Comparison of ENCODE assay signal across 9 cellular contexts in the genomic region with DNA sequence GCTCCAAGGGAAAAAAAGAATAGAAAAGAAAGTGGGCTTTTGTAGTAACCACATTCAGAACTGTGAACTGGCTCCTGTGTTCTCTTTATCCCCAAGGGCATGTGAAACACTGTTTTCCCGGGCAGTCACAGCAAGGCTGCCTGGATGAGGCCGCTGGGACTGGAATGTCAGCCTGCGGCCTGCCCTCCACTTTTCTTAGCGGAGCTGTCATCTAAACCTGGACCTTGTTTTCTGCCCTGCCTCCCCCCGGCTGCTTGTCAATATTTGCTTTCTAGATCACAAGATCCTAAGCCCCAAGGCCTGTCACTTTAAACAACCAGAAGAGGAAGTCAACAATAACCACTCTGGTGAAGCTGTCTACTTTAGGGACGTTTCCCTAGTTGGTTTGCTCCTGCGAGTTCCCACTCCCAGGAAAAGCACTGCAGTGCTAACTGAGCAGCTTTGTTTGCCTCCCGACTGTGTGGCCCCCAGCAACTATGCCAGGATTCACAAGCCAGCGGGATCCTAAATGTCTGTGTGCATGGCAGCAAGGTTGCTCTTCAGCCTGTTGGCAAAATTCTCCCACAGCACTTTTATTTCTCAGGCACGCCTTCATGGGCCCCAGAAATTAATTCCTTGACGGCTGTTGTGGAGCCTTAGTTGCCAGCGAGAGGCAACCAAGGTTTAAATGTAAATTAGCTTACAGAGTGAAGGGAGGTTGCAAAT. TPM values are rescaled to one million over a fixed set of nuclear protein-coding genes. Genes with fewer than 3 reads are reported as not detected.
DNase-seq lines count a peak whose midpoint lies in the region; ATAC-seq and TF ChIP-seq lines count a peak whose summit lies in the region.
"Had no signal": no experiment of that assay in that cellular context is flagged by ENCODE, and none has a peak within 500 bp of the region (broad histone marks: within the 10 kb centered on the region; RNA-seq: fewer than 3 reads in every experiment).

No MANE protein-coding gene starts in this region.

- peak overlapping the region; percentile 82 to 89 for H3K27ac ChIP-seq in breast epithelium
- H3K27ac ChIP-seq in liver (ENCODE audit: low read depth in 1 of 2, low read length in 2 of 2): peak overlapping the region; percentile 83 to 93
- H3K27ac ChIP-seq in thyroid gland: peak overlapping the region; percentile 2 to 37 (median 28)

- ATAC-seq in GM19351 (IDR thresholded peaks at IDR 0.05; ENCODE audit: unreplicated experiment): no peak
- no peak for ATAC-seq in GM21528 (IDR thresholded peaks at IDR 0.05; ENCODE audit: low FRiP score, unreplicated experiment)

- peak; percentile 23 for DNase-seq in DMS 273 (lab: John Stamatoyannopoulos, UW; ENCODE audit: unreplicated experiment)
- no peak for DNase-seq in DMS 273 treated with DMSO at 0.1 percent for 48 hours (lab: John Stamatoyannopoulos, UW)
- peak; percentile 60 to 80 for DNase-seq in breast epithelium (ENCODE audit: low spot score in 2 of 2)
- peak; percentile 17 to 47 for DNase-seq in thyroid gland
- no peak for DNase-seq in activated effector memory CD4-positive, alpha-beta T cell treated with Interleukin-2 at 50 U/mL for 16 hours
- DNase-seq: 8988T had no signal

- H3K4me3 ChIP-seq in breast epithelium (peak overlapping the region in 2 of 3 donors; percentile 8 to 15), liver (ENCODE audit: low read depth in 1 of 3, low read length in 3 of 3) (peak overlapping the region in 1 of 3 donors; percentile 4), thyroid gland (replicated peaks in 1 of 3) (no peak overlapping the region)

- TF ChIP-seq RAD21 in liver (IDR thresholded peaks at IDR 0.05): peak; percentile 60 to 65

- TF ChIP-seq CTCF in breast epithelium (IDR thresholded peaks at IDR 0.05) (no peak), liver (IDR thresholded peaks at IDR 0.05; ENCODE audit: low read depth, low read length, missing input control) (no peak), thyroid gland (IDR thresholded peaks at IDR 0.05) (no peak)

- H3K27me3 ChIP-seq in breast epithelium: no peaks in the 10 kb centered on the region
- no peaks in the 10 kb centered on the region for H3K27me3 ChIP-seq in liver (ENCODE audit: control insufficient read depth in 4 of 4, insufficient read depth in 4 of 4, low read length in 3 of 4)
- no peaks in the 10 kb centered on the region for H3K27me3 ChIP-seq in thyroid gland

- TF ChIP-seq POLR2A in breast epithelium (IDR thresholded peaks at IDR 0.05) (no peak), thyroid gland (IDR thresholded peaks at IDR 0.05) (no peak)

- intact Hi-C loops in breast epithelium (cut with DNase I; ENCODE audit: low total_unique reads) (no loop called here), thyroid gland (cut with DNase I) (no loop called here)

- no peaks in the 10 kb centered on the region for H3K9me3 ChIP-seq in breast epithelium
- H3K9me3 ChIP-seq in liver (ENCODE audit: control insufficient read depth in 4 of 4, low read length in 3 of 4): no peaks in the 10 kb centered on the region
- no peaks in the 10 kb centered on the region for H3K9me3 ChIP-seq in thyroid gland

- H3K9ac ChIP-seq in liver (ENCODE audit: low read depth in 1 of 2, low read length in 2 of 2): peak overlapping the region; percentile 40 to 69

- WGBS in liver: 17% methylated on average over 12 of the region's 12 CpGs
- WGBS in thyroid gland, 2 donors: 51 to 56% methylated on average over 12 of the region's 12 CpGs

- H3K4me1 ChIP-seq in breast epithelium: peaks cover 0 to 17% of the 10 kb centered on the region in 2 donors
- H3K4me1 ChIP-seq in liver (ENCODE audit: control insufficient read depth in 4 of 4, insufficient read depth in 4 of 4, low read length in 3 of 4): peaks cover 2 to 20% (median 7%) of the 10 kb centered on the region in 4 donors
- peaks cover 6 to 23% of the 10 kb centered on the region in 2 donors for H3K4me1 ChIP-seq in thyroid gland

- no peaks in the 10 kb centered on the region for H3K36me3 ChIP-seq in breast epithelium
- no peaks in the 10 kb centered on the region for H3K36me3 ChIP-seq in liver (ENCODE audit: control insufficient read depth in 4 of 4, insufficient read depth in 3 of 4, low read depth in 1 of 4, low read length in 3 of 4)
- no peaks in the 10 kb centered on the region for H3K36me3 ChIP-seq in thyroid gland

TF ChIP-seq in liver, 16 proteins besides CTCF, POLR2A, EP300 and RAD21:
- TF ChIP-seq ZBTB33 (IDR thresholded peaks at IDR 0.05): peak; percentile 75
- peak; percentile 42 for TF ChIP-seq TAF1 (conservative IDR thresholded peaks at IDR 0.05)
- TF ChIP-seq FOXA1 (IDR thresholded peaks at IDR 0.05): peak; percentile 99
- TF ChIP-seq YY1 (IDR thresholded peaks at IDR 0.05): peak; percentile 91
- TF ChIP-seq RXRA (IDR thresholded peaks at IDR 0.05): peak; percentile 72 to 91
- peak; percentile 18 for TF ChIP-seq NR2F2 (IDR thresholded peaks at IDR 0.05)
- TF ChIP-seq, protein P1, sequence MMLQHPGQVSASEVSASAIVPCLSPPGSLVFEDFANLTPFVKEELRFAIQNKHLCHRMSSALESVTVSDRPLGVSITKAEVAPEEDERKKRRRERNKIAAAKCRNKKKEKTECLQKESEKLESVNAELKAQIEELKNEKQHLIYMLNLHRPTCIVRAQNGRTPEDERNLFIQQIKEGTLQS (IDR thresholded peaks at IDR 0.05): peak; percentile 39
- peak; percentile 52 to 59 for TF ChIP-seq EGR1 (IDR thresholded peaks at IDR 0.05; ENCODE audit: low read depth in 2 of 2)
- peak; percentile 86 for TF ChIP-seq MAX (IDR thresholded peaks at IDR 0.05)
- peak in 1 of 2 donors; percentile 74 for TF ChIP-seq GABPA (IDR thresholded peaks at IDR 0.05 in 1 of 2, conservative IDR thresholded peaks at IDR 0.05 in 1 of 2)
- peak; percentile 81 for TF ChIP-seq HNF4G (IDR thresholded peaks at IDR 0.05)
- peak; percentile 95 for TF ChIP-seq SP1 (IDR thresholded peaks at IDR 0.05)
- TF ChIP-seq JUND (IDR thresholded peaks at IDR 0.05): peak; percentile 53 to 68
- peak; percentile 99 for TF ChIP-seq FOXA2 (IDR thresholded peaks at IDR 0.05)
- peak; percentile 89 to 94 for TF ChIP-seq HNF4A (conservative IDR thresholded peaks at IDR 0.05)
- TF ChIP-seq, protein P2, sequence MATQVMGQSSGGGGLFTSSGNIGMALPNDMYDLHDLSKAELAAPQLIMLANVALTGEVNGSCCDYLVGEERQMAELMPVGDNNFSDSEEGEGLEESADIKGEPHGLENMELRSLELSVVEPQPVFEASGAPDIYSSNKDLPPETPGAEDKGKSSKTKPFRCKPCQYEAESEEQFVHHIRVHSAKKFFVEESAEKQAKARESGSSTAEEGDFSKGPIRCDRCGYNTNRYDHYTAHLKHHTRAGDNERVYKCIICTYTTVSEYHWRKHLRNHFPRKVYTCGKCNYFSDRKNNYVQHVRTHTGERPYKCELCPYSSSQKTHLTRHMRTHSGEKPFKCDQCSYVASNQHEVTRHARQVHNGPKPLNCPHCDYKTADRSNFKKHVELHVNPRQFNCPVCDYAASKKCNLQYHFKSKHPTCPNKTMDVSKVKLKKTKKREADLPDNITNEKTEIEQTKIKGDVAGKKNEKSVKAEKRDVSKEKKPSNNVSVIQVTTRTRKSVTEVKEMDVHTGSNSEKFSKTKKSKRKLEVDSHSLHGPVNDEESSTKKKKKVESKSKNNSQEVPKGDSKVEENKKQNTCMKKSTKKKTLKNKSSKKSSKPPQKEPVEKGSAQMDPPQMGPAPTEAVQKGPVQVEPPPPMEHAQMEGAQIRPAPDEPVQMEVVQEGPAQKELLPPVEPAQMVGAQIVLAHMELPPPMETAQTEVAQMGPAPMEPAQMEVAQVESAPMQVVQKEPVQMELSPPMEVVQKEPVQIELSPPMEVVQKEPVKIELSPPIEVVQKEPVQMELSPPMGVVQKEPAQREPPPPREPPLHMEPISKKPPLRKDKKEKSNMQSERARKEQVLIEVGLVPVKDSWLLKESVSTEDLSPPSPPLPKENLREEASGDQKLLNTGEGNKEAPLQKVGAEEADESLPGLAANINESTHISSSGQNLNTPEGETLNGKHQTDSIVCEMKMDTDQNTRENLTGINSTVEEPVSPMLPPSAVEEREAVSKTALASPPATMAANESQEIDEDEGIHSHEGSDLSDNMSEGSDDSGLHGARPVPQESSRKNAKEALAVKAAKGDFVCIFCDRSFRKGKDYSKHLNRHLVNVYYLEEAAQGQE (IDR thresholded peaks at IDR 0.05): peak; percentile 85
TF ChIP-seq in liver: peak in this region for 16.

RNA-seq across cellular contexts. Expression of gene SOWAHC, which starts 30.6 kb away (rescaled TPM):
- 10 to 100 TPM in 2 of 3 donors, 1 to 10 TPM in 1; 9.1 to 18.4 (median 14.7) TPM for total RNA-seq in breast epithelium
- total RNA-seq in liver: 10 to 100 TPM in 1 of 2 donors, 1 to 10 TPM in 1; 8.5 to 16.9 TPM
- 1 to 10 TPM; 7.0 to 9.8 TPM for polyA plus RNA-seq in liver
- total RNA-seq in thyroid gland: 10 to 100 TPM; 13.4 to 18.7 (median 17.0) TPM

RNA-seq across cellular contexts. Expression of gene SEPTIN10, which starts 31.0 kb away (rescaled TPM):
- total RNA-seq in breast epithelium (100 to 1,000 TPM in 2 of 3 donors, 10 to 100 TPM in 1; 93.5 to 116 (median 100) TPM), liver (10 to 100 TPM; 19.8 to 35.9 TPM), thyroid gland (10 to 100 TPM; 61.7 to 99.3 (median 70.4) TPM)
- 10 to 100 TPM; 19.6 to 20.5 TPM for polyA plus RNA-seq in liver

Comparison
In these comparisons a context has a peak if more than half of its experiments do, and no peak if none do; other contexts are left out.
1. DNase-seq: peak in DMS 273 (single experiment), breast epithelium (2 of 2) and thyroid gland (2 of 2); none in DMS 273 treated with DMSO at 0.1 percent for 48 hours (single experiment) and activated effector memory CD4-positive, alpha-beta T cell treated with Interleukin-2 at 50 U/mL for 16 hours (single experiment).
2. H3K27ac ChIP-seq: peak in every context shown above with its lines; median percentile 88 in liver; 86 in breast epithelium; 28 in thyroid gland.
3. H3K4me3 ChIP-seq: peak in breast epithelium (2 of 3); none in thyroid gland (0 of 3).